ENCODE assay signal across 9 cellular contexts in genomic region chr9:94922098-94922607, GRCh38.
A peak's percentile ranks its signal among the peaks of the same experiment; 100 is the strongest.
DNase-seq lines count a peak whose midpoint lies in the region; ATAC-seq, FAIRE-seq and TF ChIP-seq lines count a peak whose summit lies in the region.
"Had no signal": no experiment of that assay in that cellular context is flagged by ENCODE, and none has a peak within 500 bp of the region (broad histone marks: within the 10 kb centered on the region; RNA-seq: fewer than 3 reads in every experiment).

No MANE protein-coding gene starts in this region.

- H3K4me1 ChIP-seq in HUES48 (ENCODE audit: control insufficient read depth, insufficient read depth, low read length) (peaks cover 14% of the 10 kb centered on the region), astrocyte (ENCODE audit: insufficient read depth, low read length) (peaks cover 44% of the 10 kb centered on the region), keratinocyte (ENCODE audit: control insufficient read depth, extremely low read depth, insufficient read depth, low read length) (peaks cover 69% of the 10 kb centered on the region), subcutaneous abdominal adipose tissue (ENCODE audit: control insufficient read depth in 5 of 5, insufficient read depth in 5 of 5, low read length in 5 of 5) (peaks cover 9 to 51% (median 36%) of the 10 kb centered on the region in 5 donors)

- TF ChIP-seq CTCF in astrocyte (IDR thresholded peaks at IDR 0.05; ENCODE audit: insufficient read depth, low read depth, low read length) (no peak), keratinocyte (optimal IDR thresholded peaks at IDR 0.05 in 1 of 3, IDR thresholded peaks at IDR 0.05 in 1 of 3, conservative IDR thresholded peaks at IDR 0.05 in 1 of 3; ENCODE audit: extremely low read depth in 1 of 3, insufficient read depth in 2 of 3, low read length in 3 of 3) (no peak)

- H3K9me1 ChIP-seq in keratinocyte (ENCODE audit: control insufficient read depth, extremely low read depth, insufficient read depth, low read length): peaks cover 2% of the 10 kb centered on the region

- H3K4me2 ChIP-seq in astrocyte (ENCODE audit: low read length) (peak overlapping the region; percentile 75), keratinocyte (ENCODE audit: control insufficient read depth, extremely low read depth, insufficient read depth, low read depth, low read length) (peak overlapping the region; percentile 80)

- H3K9me3 ChIP-seq in HUES48 (ENCODE audit: control insufficient read depth, insufficient read depth, low read length) (no peaks in the 10 kb centered on the region), astrocyte (ENCODE audit: insufficient read depth, low read depth, low read length) (no peaks in the 10 kb centered on the region), keratinocyte (ENCODE audit: control insufficient read depth, low read depth, low read length) (no peaks in the 10 kb centered on the region), subcutaneous abdominal adipose tissue (ENCODE audit: control insufficient read depth in 5 of 5, low read length in 5 of 5) (no peaks in the 10 kb centered on the region)

- no peak overlapping the region for H3K9ac ChIP-seq in HUES48 (ENCODE audit: low read depth, low read length)
- H3K9ac ChIP-seq in astrocyte (ENCODE audit: low read length): peak overlapping the region; percentile 84
- peak overlapping the region; percentile 55 for H3K9ac ChIP-seq in keratinocyte (ENCODE audit: control insufficient read depth, extremely low read depth, insufficient read depth, low read length)
- no peak overlapping the region for H3K9ac ChIP-seq in subcutaneous abdominal adipose tissue (ENCODE audit: low read length in 5 of 5)

- peak; percentile 100 for DNase-seq in astrocyte (ENCODE audit: low read depth)
- no peak for DNase-seq in keratinocyte (ENCODE audit: low read depth, low spot score)
- no peak for DNase-seq in activated T-cell treated with anti-CD3 and anti-CD28 coated beads, Interleukin-2, amount 50 U/mL, for 4 hours
- no peak for DNase-seq in HuH-7.5 (ENCODE audit: low spot score)
- DNase-seq in NCI-H128 (lab: John Stamatoyannopoulos, UW; ENCODE audit: unreplicated experiment): no peak

- no peaks in the 10 kb centered on the region for H4K20me1 ChIP-seq in astrocyte (ENCODE audit: insufficient read depth, low read length)
- no peaks in the 10 kb centered on the region for H4K20me1 ChIP-seq in keratinocyte (ENCODE audit: control insufficient read depth, extremely low read depth, insufficient read depth, low read length)

- H3K36me3 ChIP-seq in HUES48 (ENCODE audit: control insufficient read depth, insufficient read depth, low read length): no peaks in the 10 kb centered on the region
- no peaks in the 10 kb centered on the region for H3K36me3 ChIP-seq in astrocyte (ENCODE audit: insufficient read depth, low read length)
- no peaks in the 10 kb centered on the region for H3K36me3 ChIP-seq in keratinocyte (ENCODE audit: control insufficient read depth in 2 of 2, extremely low read depth in 1 of 2, insufficient read depth in 2 of 2, low read length in 2 of 2)
- no peaks in the 10 kb centered on the region for H3K36me3 ChIP-seq in subcutaneous abdominal adipose tissue (ENCODE audit: control insufficient read depth in 5 of 5, insufficient read depth in 5 of 5, low read length in 5 of 5)

- H3K4me3 ChIP-seq in HUES48 (ENCODE audit: low read depth, low read length): no peak overlapping the region
- H3K4me3 ChIP-seq in astrocyte (ENCODE audit: insufficient read depth, low read depth, low read length): peak overlapping the region; percentile 2
- peak overlapping the region in 1 of 3 experiments; percentile 21 for H3K4me3 ChIP-seq in keratinocyte (ENCODE audit: control insufficient read depth in 2 of 3, extremely low read depth in 1 of 3, insufficient read depth in 2 of 3, low read depth in 1 of 3, low read length in 3 of 3)
- peak overlapping the region in 1 of 5 donors; percentile 26 for H3K4me3 ChIP-seq in subcutaneous abdominal adipose tissue (ENCODE audit: low read depth in 1 of 5, low read length in 5 of 5)

- H3K4me3 Mint-ChIP-seq in astrocyte (ENCODE audit: unreplicated experiment): peak overlapping the region; percentile 79
- H3K4me3 Mint-ChIP-seq in activated T-cell treated with anti-CD3 and anti-CD28 coated beads, Interleukin-2, amount 50 U/mL, for 4 hours: no peak overlapping the region
- H3K4me3 Mint-ChIP-seq: central memory CD8-positive, alpha-beta T cell had no signal

- H3K79me2 ChIP-seq in astrocyte (ENCODE audit: insufficient read depth, low read length) (no peaks in the 10 kb centered on the region), keratinocyte (ENCODE audit: control insufficient read depth, insufficient read depth, low read length) (no peaks in the 10 kb centered on the region)

- peaks cover 58% of the 10 kb centered on the region for H3K4me1 Mint-ChIP-seq in astrocyte (ENCODE audit: low read depth, unreplicated experiment)
- peaks cover 2% of the 10 kb centered on the region for H3K4me1 Mint-ChIP-seq in activated T-cell treated with anti-CD3 and anti-CD28 coated beads, Interleukin-2, amount 50 U/mL, for 4 hours (ENCODE audit: low read depth)

- H3K27ac ChIP-seq in HUES48 (ENCODE audit: low read depth, low read length) (peak overlapping the region; percentile 29), astrocyte (ENCODE audit: low read depth, low read length) (peak overlapping the region; percentile 98), keratinocyte (ENCODE audit: control insufficient read depth, insufficient read depth, low read length) (peak overlapping the region; percentile 93), subcutaneous abdominal adipose tissue (ENCODE audit: low read depth, low read length) (peak overlapping the region; percentile 74)

- peaks cover 18% of the 10 kb centered on the region for H3K36me3 Mint-ChIP-seq in astrocyte (ENCODE audit: low read depth, unreplicated experiment)
- peaks cover 10% of the 10 kb centered on the region for H3K36me3 Mint-ChIP-seq in activated T-cell treated with anti-CD3 and anti-CD28 coated beads, Interleukin-2, amount 50 U/mL, for 4 hours (ENCODE audit: insufficient read depth)

- FAIRE-seq in astrocyte (lab: Jason Lieb, UNC) (peak; percentile 100), keratinocyte (lab: Jason Lieb, UNC) (no peak)

- no peak for ATAC-seq in activated T-cell treated with anti-CD3 and anti-CD28 coated beads, Interleukin-2, amount 50 U/mL, for 4 hours
- no peak for ATAC-seq in GM21717 (IDR thresholded peaks at IDR 0.05; ENCODE audit: unreplicated experiment)

- H2AFZ ChIP-seq in astrocyte (ENCODE audit: low read depth, low read length): no peak overlapping the region
- no peak overlapping the region for H2AFZ ChIP-seq in keratinocyte (ENCODE audit: control insufficient read depth, low read length)

- no peaks in the 10 kb centered on the region for H3K27me3 ChIP-seq in HUES48 (ENCODE audit: control insufficient read depth, insufficient read depth, low read length)
- H3K27me3 ChIP-seq in astrocyte (ENCODE audit: insufficient read depth, low read length): no peaks in the 10 kb centered on the region
- no peaks in the 10 kb centered on the region for H3K27me3 ChIP-seq in keratinocyte (ENCODE audit: control insufficient read depth, extremely low read depth, insufficient read depth, low read length)
- no peaks in the 10 kb centered on the region for H3K27me3 ChIP-seq in subcutaneous abdominal adipose tissue (ENCODE audit: control insufficient read depth in 5 of 5, insufficient read depth in 4 of 5, low read length in 5 of 5)

- peak overlapping the region; percentile 98 for H3K27ac Mint-ChIP-seq in astrocyte (ENCODE audit: unreplicated experiment)

- H3K9me3 Mint-ChIP-seq in astrocyte (ENCODE audit: unreplicated experiment): no peaks in the 10 kb centered on the region
- no peaks in the 10 kb centered on the region for H3K9me3 Mint-ChIP-seq in activated T-cell treated with anti-CD3 and anti-CD28 coated beads, Interleukin-2, amount 50 U/mL, for 4 hours
- H3K9me3 Mint-ChIP-seq: central memory CD8-positive, alpha-beta T cell had no signal

- no peaks in the 10 kb centered on the region for H3K27me3 Mint-ChIP-seq in astrocyte (ENCODE audit: low read depth, unreplicated experiment)
- peaks cover 1% of the 10 kb centered on the region for H3K27me3 Mint-ChIP-seq in activated T-cell treated with anti-CD3 and anti-CD28 coated beads, Interleukin-2, amount 50 U/mL, for 4 hours (ENCODE audit: low read depth)
- H3K27me3 Mint-ChIP-seq: central memory CD8-positive, alpha-beta T cell had no signal

- dilution Hi-C loops in keratinocyte (cut with MboI; ENCODE audit: extremely low pct_ligation_motif_present, low sequenced_read_pairs): no loop called here

Comparison
In these comparisons a context has a peak if more than half of its experiments do, and no peak if none do; other contexts are left out.
1. H3K27ac ChIP-seq: peak in every context shown above with its lines; median percentile 98 in astrocyte; 93 in keratinocyte; 74 in subcutaneous abdominal adipose tissue; 29 in HUES48.
2. H3K9ac ChIP-seq: peak in astrocyte (single experiment) and keratinocyte (single experiment); none in HUES48 (single experiment) and subcutaneous abdominal adipose tissue (0 of 5).